In genomic region chr19:4773047-4773640, GRCh38 we compare ENCODE assay signal across 2 cellular contexts.
TF ChIP-seq lines count a peak whose summit lies in the region.

No MANE protein-coding gene starts in this region.

TF ChIP-seq in IMR-90, 13 proteins besides CTCF, POLR2A, EP300 and RAD21:
- no peak for TF ChIP-seq CHD1 (IDR thresholded peaks at IDR 0.05; ENCODE audit: low read depth, low read length)
- no peak for TF ChIP-seq ELK1 (IDR thresholded peaks at IDR 0.05; ENCODE audit: borderline replicate concordance, low read depth, low read length)
- TF ChIP-seq FOS (IDR thresholded peaks at IDR 0.05; ENCODE audit: low read depth, low read length) = no peak
- TF ChIP-seq SMC3 (IDR thresholded peaks at IDR 0.05; ENCODE audit: low read depth, low read length) = no peak
- TF ChIP-seq CEBPB (IDR thresholded peaks at IDR 0.05; ENCODE audit: low read depth, low read length) = no peak
- no peak for TF ChIP-seq MAFK (IDR thresholded peaks at IDR 0.05; ENCODE audit: low read depth, low read length)
- no peak for TF ChIP-seq MXI1 (IDR thresholded peaks at IDR 0.05; ENCODE audit: borderline replicate concordance, low read depth, low read length)
- no peak for TF ChIP-seq BHLHE40 (IDR thresholded peaks at IDR 0.05; ENCODE audit: low read depth, low read length)
- no peak for TF ChIP-seq NFE2L2 (IDR thresholded peaks at IDR 0.05; ENCODE audit: low read depth, low read length)
- no peak for TF ChIP-seq MAZ (IDR thresholded peaks at IDR 0.05; ENCODE audit: borderline replicate concordance, low read depth, low read length)
- TF ChIP-seq RCOR1 (IDR thresholded peaks at IDR 0.05; ENCODE audit: insufficient replicate concordance, low read length) = no peak
- TF ChIP-seq, protein P1, sequence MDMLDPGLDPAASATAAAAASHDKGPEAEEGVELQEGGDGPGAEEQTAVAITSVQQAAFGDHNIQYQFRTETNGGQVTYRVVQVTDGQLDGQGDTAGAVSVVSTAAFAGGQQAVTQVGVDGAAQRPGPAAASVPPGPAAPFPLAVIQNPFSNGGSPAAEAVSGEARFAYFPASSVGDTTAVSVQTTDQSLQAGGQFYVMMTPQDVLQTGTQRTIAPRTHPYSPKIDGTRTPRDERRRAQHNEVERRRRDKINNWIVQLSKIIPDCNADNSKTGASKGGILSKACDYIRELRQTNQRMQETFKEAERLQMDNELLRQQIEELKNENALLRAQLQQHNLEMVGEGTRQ (IDR thresholded peaks at IDR 0.05; ENCODE audit: low read depth, low read length) = no peak
- no peak for TF ChIP-seq RFX5 (IDR thresholded peaks at IDR 0.05; ENCODE audit: low read depth, low read length)

TF ChIP-seq in GM12878, 131 proteins besides CTCF, POLR2A, EP300 and RAD21:
- TF ChIP-seq TAF1 (IDR thresholded peaks at IDR 0.05; ENCODE audit: borderline replicate concordance, low read depth, low read length) (no peak), POLR2AphosphoS5 (IDR thresholded peaks at IDR 0.05; ENCODE audit: low read length) (no peak), EED (IDR thresholded peaks at IDR 0.05; ENCODE audit: low read depth) (no peak), SIN3A (IDR thresholded peaks at IDR 0.05; ENCODE audit: low read depth, low read length) (no peak), TBL1XR1 (IDR thresholded peaks at IDR 0.05; ENCODE audit: low read depth, low read length) (no peak), HDGF (IDR thresholded peaks at IDR 0.05) (0 out of 2 replicates have a peak, but pooled peaks have one; percentile 26), ZNF592 (IDR thresholded peaks at IDR 0.05) (no peak), CEBPZ (IDR thresholded peaks at IDR 0.05; ENCODE audit: low read depth, low read length) (no peak), ZBED1 (IDR thresholded peaks at IDR 0.05; ENCODE audit: borderline replicate concordance) (no peak), PKNOX1 (IDR thresholded peaks at IDR 0.05) (peak; percentile 63)
- TF ChIP-seq, protein P2, sequence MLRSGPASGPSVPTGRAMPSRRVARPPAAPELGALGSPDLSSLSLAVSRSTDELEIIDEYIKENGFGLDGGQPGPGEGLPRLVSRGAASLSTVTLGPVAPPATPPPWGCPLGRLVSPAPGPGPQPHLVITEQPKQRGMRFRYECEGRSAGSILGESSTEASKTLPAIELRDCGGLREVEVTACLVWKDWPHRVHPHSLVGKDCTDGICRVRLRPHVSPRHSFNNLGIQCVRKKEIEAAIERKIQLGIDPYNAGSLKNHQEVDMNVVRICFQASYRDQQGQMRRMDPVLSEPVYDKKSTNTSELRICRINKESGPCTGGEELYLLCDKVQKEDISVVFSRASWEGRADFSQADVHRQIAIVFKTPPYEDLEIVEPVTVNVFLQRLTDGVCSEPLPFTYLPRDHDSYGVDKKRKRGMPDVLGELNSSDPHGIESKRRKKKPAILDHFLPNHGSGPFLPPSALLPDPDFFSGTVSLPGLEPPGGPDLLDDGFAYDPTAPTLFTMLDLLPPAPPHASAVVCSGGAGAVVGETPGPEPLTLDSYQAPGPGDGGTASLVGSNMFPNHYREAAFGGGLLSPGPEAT (IDR thresholded peaks at IDR 0.05; ENCODE audit: low read depth) = peak; percentile 74
- TF ChIP-seq, protein P3, sequence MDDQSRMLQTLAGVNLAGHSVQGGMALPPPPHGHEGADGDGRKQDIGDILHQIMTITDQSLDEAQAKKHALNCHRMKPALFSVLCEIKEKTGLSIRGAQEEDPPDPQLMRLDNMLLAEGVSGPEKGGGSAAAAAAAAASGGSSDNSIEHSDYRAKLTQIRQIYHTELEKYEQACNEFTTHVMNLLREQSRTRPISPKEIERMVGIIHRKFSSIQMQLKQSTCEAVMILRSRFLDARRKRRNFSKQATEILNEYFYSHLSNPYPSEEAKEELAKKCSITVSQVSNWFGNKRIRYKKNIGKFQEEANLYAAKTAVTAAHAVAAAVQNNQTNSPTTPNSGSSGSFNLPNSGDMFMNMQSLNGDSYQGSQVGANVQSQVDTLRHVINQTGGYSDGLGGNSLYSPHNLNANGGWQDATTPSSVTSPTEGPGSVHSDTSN (IDR thresholded peaks at IDR 0.05; ENCODE audit: insufficient replicate concordance, low read depth, low read length) = no peak
